In the genomic region with DNA sequence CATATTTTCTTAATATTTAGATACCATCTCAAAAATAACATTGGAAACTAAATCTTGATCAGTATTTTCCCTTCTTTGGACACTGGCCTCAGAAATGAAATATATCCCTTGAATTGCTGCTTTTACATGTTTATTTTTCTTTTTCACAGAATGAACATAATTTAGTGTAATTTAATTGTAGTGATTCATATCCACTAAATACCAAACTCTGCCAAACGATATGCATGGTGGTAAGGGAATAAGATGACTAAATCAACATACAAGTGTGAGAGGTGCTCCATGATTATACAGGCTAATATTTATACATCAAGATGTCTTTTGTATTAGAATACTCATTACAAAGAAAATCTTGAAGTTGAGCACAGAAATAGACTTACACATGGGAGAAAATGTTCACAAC, we compare ENCODE assay signal across 35 cellular contexts.
"Had no signal": no experiment of that assay in that cellular context is flagged by ENCODE, and none has a peak within 500 bp of the region (broad histone marks: within the 10 kb centered on the region; RNA-seq: fewer than 3 reads in every experiment).

No MANE protein-coding gene starts in this region.

- H3K27me3 Mint-ChIP-seq: activated CD4-positive, alpha-beta memory T cell treated with anti-CD3 and anti-CD28 coated beads, Interleukin-2, amount 10 ng/mL, durations not matched to agents 7 days and 5 days; activated CD8-positive, alpha-beta memory T cell treated with anti-CD3 and anti-CD28 coated beads, Interleukin-2, amount 10 ng/mL, durations not matched to agents 7 days and 5 days; activated naive CD4-positive, alpha-beta T cell treated with anti-CD3 and anti-CD28 coated beads, Interleukin-2, amount 50 U/mL, for 24 hours; activated naive CD8-positive, alpha-beta T cell treated with anti-CD3 and anti-CD28 coated beads, Interleukin-2, amount 10 ng/mL, durations not matched to agents 7 days and 5 days; brain had no signal

- H3K27ac Mint-ChIP-seq: activated CD4-positive, alpha-beta memory T cell treated with anti-CD3 and anti-CD28 coated beads, Interleukin-2, amount 10 ng/mL, durations not matched to agents 7 days and 5 days; activated CD8-positive, alpha-beta memory T cell treated with anti-CD3 and anti-CD28 coated beads, Interleukin-2, amount 10 ng/mL, durations not matched to agents 7 days and 5 days; activated naive CD4-positive, alpha-beta T cell treated with anti-CD3 and anti-CD28 coated beads, Interleukin-2, amount 50 U/mL, for 24 hours; activated naive CD8-positive, alpha-beta T cell treated with anti-CD3 and anti-CD28 coated beads, Interleukin-2, amount 10 ng/mL, durations not matched to agents 7 days and 5 days; activated T-cell treated with anti-CD3 and anti-CD28 coated beads, Interleukin-2, amount 50 U/mL, for 72 hours; activated T-helper 17 cell treated with anti-CD3 and anti-CD28 coated beads, Interleukin-2, amount 50 U/mL, for 72 hours; brain had no signal

- H3K27ac ChIP-seq: adrenal gland, PC-9, RWPE1, WERI-Rb-1 had no signal

- H3K4me3 Mint-ChIP-seq: activated CD4-positive, alpha-beta memory T cell treated with anti-CD3 and anti-CD28 coated beads, Interleukin-2, amount 10 ng/mL, durations not matched to agents 7 days and 5 days; activated CD8-positive, alpha-beta memory T cell treated with anti-CD3 and anti-CD28 coated beads, Interleukin-2, amount 10 ng/mL, durations not matched to agents 7 days and 5 days; activated naive CD4-positive, alpha-beta T cell treated with anti-CD3 and anti-CD28 coated beads, Interleukin-2, amount 50 U/mL, for 24 hours; activated naive CD8-positive, alpha-beta T cell treated with anti-CD3 and anti-CD28 coated beads, Interleukin-2, amount 10 ng/mL, durations not matched to agents 7 days and 5 days; activated T-cell treated with anti-CD3 and anti-CD28 coated beads, Interleukin-2, amount 50 U/mL, for 72 hours; activated T-helper 17 cell treated with anti-CD3 and anti-CD28 coated beads, Interleukin-2, amount 50 U/mL, for 72 hours; brain had no signal

- H3K4me2 ChIP-seq: PC-9 had no signal

- H3K4me1 Mint-ChIP-seq: activated CD4-positive, alpha-beta memory T cell treated with anti-CD3 and anti-CD28 coated beads, Interleukin-2, amount 10 ng/mL, durations not matched to agents 7 days and 5 days; activated CD8-positive, alpha-beta memory T cell treated with anti-CD3 and anti-CD28 coated beads, Interleukin-2, amount 10 ng/mL, durations not matched to agents 7 days and 5 days; activated naive CD4-positive, alpha-beta T cell treated with anti-CD3 and anti-CD28 coated beads, Interleukin-2, amount 50 U/mL, for 24 hours; activated naive CD8-positive, alpha-beta T cell treated with anti-CD3 and anti-CD28 coated beads, Interleukin-2, amount 10 ng/mL, durations not matched to agents 7 days and 5 days; activated T-helper 17 cell treated with anti-CD3 and anti-CD28 coated beads, Interleukin-2, amount 50 U/mL, for 72 hours had no signal

- H3K27me3 ChIP-seq: adrenal gland had no signal

- H2AFZ ChIP-seq: PC-9 had no signal

- ATAC-seq: activated CD8-positive, alpha-beta memory T cell treated with anti-CD3 and anti-CD28 coated beads, Interleukin-2, amount 10 ng/mL, durations not matched to agents 7 days and 5 days; activated T-cell treated with anti-CD3 and anti-CD28 coated beads, Interleukin-2, amount 50 U/mL, for 72 hours; activated T-helper 17 cell treated with anti-CD3 and anti-CD28 coated beads, Interleukin-2, amount 50 U/mL, for 72 hours; Right ventricle myocardium inferior had no signal

- H3K36me3 Mint-ChIP-seq: activated CD8-positive, alpha-beta memory T cell treated with anti-CD3 and anti-CD28 coated beads, Interleukin-2, amount 10 ng/mL, durations not matched to agents 7 days and 5 days; activated naive CD4-positive, alpha-beta T cell treated with anti-CD3 and anti-CD28 coated beads, Interleukin-2, amount 50 U/mL, for 24 hours; activated naive CD8-positive, alpha-beta T cell treated with anti-CD3 and anti-CD28 coated beads, Interleukin-2, amount 10 ng/mL, durations not matched to agents 7 days and 5 days had no signal

- H3K4me3 ChIP-seq: adrenal gland, PC-9 had no signal

- DNase-seq: activated CD4-positive, alpha-beta memory T cell treated with anti-CD3 and anti-CD28 coated beads, Interleukin-2, amount 10 ng/mL, durations not matched to agents 7 days and 5 days; activated CD4-positive, alpha-beta T cell treated with anti-CD3 and anti-CD28 coated beads for 1 hour; activated CD4-positive, alpha-beta T cell treated with anti-CD3 and anti-CD28 coated beads for 48 hours; activated CD4-positive, CD25-positive, alpha-beta regulatory T cell; activated CD8-positive, alpha-beta memory T cell treated with anti-CD3 and anti-CD28 coated beads for 24 hours; activated CD8-positive, alpha-beta memory T cell treated with anti-CD3 and anti-CD28 coated beads, Interleukin-2, amount 10 ng/mL, durations not matched to agents 7 days and 5 days; activated gamma-delta T cell; activated naive CD4-positive, alpha-beta T cell treated with Interleukin-2 at 50 U/mL for 16 hours; activated naive CD8-positive, alpha-beta T cell treated with anti-CD3 and anti-CD28 coated beads, Interleukin-2, amount 10 ng/mL, durations not matched to agents 7 days and 5 days; activated T-cell treated with anti-CD3 and anti-CD28 coated beads, Interleukin-2, amount 50 U/mL, for 1 hour; activated T-cell treated with anti-CD3 and anti-CD28 coated beads, Interleukin-2, amount 50 U/mL, for 72 hours; adrenal gland; caudate nucleus; cerebellar nuclear complex; Kasumi-1; KG1; MM.1S; MV-4-11; NCI-H1092; NCI-H1436 treated with DMSO at 0.1 percent for 48 hours; NCI-H1694 treated with DMSO at 0.1 percent for 48 hours; NCI-H2029; NCI-H2171; NCI-H510A; NCI-H526; NCI-H748 treated with DMSO at 0.1 percent for 48 hours; PC-9; SIG-M5; T1000; WERI-Rb-1 had no signal

- H3K9me3 ChIP-seq: adrenal gland had no signal

- H3K36me3 ChIP-seq: adrenal gland, WERI-Rb-1 had no signal

- H3K9me3 Mint-ChIP-seq: activated CD4-positive, alpha-beta memory T cell treated with anti-CD3 and anti-CD28 coated beads, Interleukin-2, amount 10 ng/mL, durations not matched to agents 7 days and 5 days; activated naive CD4-positive, alpha-beta T cell treated with anti-CD3 and anti-CD28 coated beads, Interleukin-2, amount 50 U/mL, for 24 hours; activated naive CD8-positive, alpha-beta T cell treated with anti-CD3 and anti-CD28 coated beads, Interleukin-2, amount 10 ng/mL, durations not matched to agents 7 days and 5 days; activated T-cell treated with anti-CD3 and anti-CD28 coated beads, Interleukin-2, amount 50 U/mL, for 72 hours; brain had no signal
